In genomic region chr5:74035521-74035937, GRCh38 we compare ENCODE assay signal across 8 cellular contexts.
DNase-seq lines count a peak whose midpoint lies in the region; ATAC-seq, FAIRE-seq and TF ChIP-seq lines count a peak whose summit lies in the region.
"Had no signal": no experiment of that assay in that cellular context is flagged by ENCODE, and none has a peak within 500 bp of the region (broad histone marks: within the 10 kb centered on the region; RNA-seq: fewer than 3 reads in every experiment).

No MANE protein-coding gene starts in this region.

- ATAC-seq in HG03196 (IDR thresholded peaks at IDR 0.05; ENCODE audit: unreplicated experiment) (peak; percentile 53), GM18870 (IDR thresholded peaks at IDR 0.05; ENCODE audit: unreplicated experiment) (no peak)

- H3K4me2 ChIP-seq in osteoblast (ENCODE audit: insufficient read depth, low read length), result peak overlapping the region; percentile 78

- H3K27me3 ChIP-seq in esophagus squamous epithelium (no peaks in the 10 kb centered on the region), osteoblast (ENCODE audit: insufficient read depth, low read length) (no peaks in the 10 kb centered on the region)

- TF ChIP-seq POLR2A in esophagus squamous epithelium (IDR thresholded peaks at IDR 0.05), result no peak

- peak in 5 of 6 experiments; percentile 6 to 26 (median 10) for TF ChIP-seq CTCF in esophagus squamous epithelium (IDR thresholded peaks at IDR 0.05)
- peak; percentile 64 for TF ChIP-seq CTCF in osteoblast (IDR thresholded peaks at IDR 0.05; ENCODE audit: extremely low read depth, low read depth, low read length)

- H3K36me3 ChIP-seq in esophagus squamous epithelium (no peaks in the 10 kb centered on the region), osteoblast (ENCODE audit: insufficient read depth, low read length) (no peaks in the 10 kb centered on the region)

- no peaks in the 10 kb centered on the region for H4K20me1 ChIP-seq in osteoblast (ENCODE audit: insufficient read depth, low read length)

- peak; percentile 15 for DNase-seq in GM18507 (ENCODE audit: extremely low spot score, insufficient read length, low read depth)
- peak; percentile 32 for DNase-seq in RKO (ENCODE audit: low spot score)
- DNase-seq in esophagus squamous epithelium (lab: John Stamatoyannopoulos, UW), result no peak
- no peak for DNase-seq in osteoblast (ENCODE audit: insufficient read length, low spot score, missing footprints)
- DNase-seq in activated naive CD4-positive, alpha-beta T cell (lab: John Stamatoyannopoulos, UW), result no peak

- intact Hi-C loops in esophagus squamous epithelium (cut with DNase I), result loop anchor here (10.0 kb wide), 1 partner anchor 609 kb away; the partner anchor contains the start of gene ENC1

- no peak overlapping the region for H3K27ac ChIP-seq in esophagus squamous epithelium
- peak overlapping the region; percentile 85 for H3K27ac ChIP-seq in osteoblast (ENCODE audit: low read depth, low read length)

- no peaks in the 10 kb centered on the region for H3K79me2 ChIP-seq in osteoblast (ENCODE audit: insufficient read depth, low read length)

- peak overlapping the region; percentile 7 for H2AFZ ChIP-seq in osteoblast (ENCODE audit: low read length)

- peak overlapping the region in 1 of 4 donors; percentile 2 for H3K4me3 ChIP-seq in esophagus squamous epithelium
- no peak overlapping the region for H3K4me3 ChIP-seq in osteoblast (ENCODE audit: insufficient read depth, low read length)
- H3K4me3 ChIP-seq: skin epidermis had no signal

- H3K9me3 ChIP-seq in esophagus squamous epithelium, result no peaks in the 10 kb centered on the region
- H3K9me3 ChIP-seq in osteoblast (ENCODE audit: low read depth, low read length), result no peaks in the 10 kb centered on the region

- peaks cover 2 to 19% (median 9%) of the 10 kb centered on the region in 3 donors for H3K4me1 ChIP-seq in esophagus squamous epithelium
- H3K4me1 ChIP-seq in osteoblast (ENCODE audit: insufficient read depth, low read length), result peaks cover 31% of the 10 kb centered on the region

- WGBS in esophagus squamous epithelium, 2 donors, result 19 to 23% methylated on average over 6 of the region's 6 CpGs

- FAIRE-seq in GM18507 (lab: Jason Lieb, UNC), result peak; percentile 88

Comparison
In these comparisons a context has a peak if more than half of its experiments do, and no peak if none do; other contexts are left out.
1. DNase-seq: peak in GM18507 (single experiment) and RKO (single experiment); none in esophagus squamous epithelium (single experiment), osteoblast (single experiment) and activated naive CD4-positive, alpha-beta T cell (0 of 4).